ENCODE assay signal across 10 cellular contexts in the genomic region with DNA sequence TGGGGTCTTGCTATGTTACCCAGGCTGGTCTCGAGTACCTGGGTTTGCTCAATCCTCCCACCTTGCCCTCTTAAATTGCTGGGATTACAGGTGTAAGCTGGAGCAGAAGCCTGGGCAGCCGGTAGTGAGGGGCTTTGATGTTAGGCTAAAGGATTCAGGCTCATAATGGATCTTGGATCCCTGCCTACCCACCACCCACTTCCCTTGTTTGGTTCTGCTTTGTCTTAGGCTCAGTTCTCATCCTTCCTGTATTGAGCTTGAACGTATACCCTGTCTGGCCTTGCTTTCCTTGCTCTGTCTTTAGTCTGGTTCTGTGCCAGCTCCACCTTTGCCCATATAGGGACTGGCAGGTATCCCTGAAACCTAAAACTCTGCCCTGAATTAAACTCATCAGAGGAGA. TPM values are rescaled to one million over a fixed set of nuclear protein-coding genes. Genes with fewer than 3 reads are reported as not detected.
A peak's percentile ranks its signal among the peaks of the same experiment; 100 is the strongest.
DNase-seq lines count a peak whose midpoint lies in the region; TF ChIP-seq lines count a peak whose summit lies in the region.
"Had no signal": no experiment of that assay in that cellular context is flagged by ENCODE, and none has a peak within 500 bp of the region (broad histone marks: within the 10 kb centered on the region; RNA-seq: fewer than 3 reads in every experiment).

No MANE protein-coding gene starts in this region.

- peak overlapping the region; percentile 97 for H3K4me3 Mint-ChIP-seq in activated CD4-positive, alpha-beta T cell treated with anti-CD3 and anti-CD28 coated beads, Interleukin-2, amount 10 ng/mL, durations not matched to agents 7 days and 5 days
- H3K4me3 Mint-ChIP-seq in activated naive CD8-positive, alpha-beta T cell treated with anti-CD3 and anti-CD28 coated beads for 36 hours: peak overlapping the region; percentile 90
- H3K4me3 Mint-ChIP-seq in osteocyte (ENCODE audit: unreplicated experiment): peak overlapping the region; percentile 45

- DNase-seq in activated CD4-positive, alpha-beta T cell treated with anti-CD3 and anti-CD28 coated beads, Interleukin-2, amount 10 ng/mL, durations not matched to agents 7 days and 5 days: no peak
- DNase-seq in activated CD4-positive, alpha-beta T cell treated with anti-CD3 and anti-CD28 coated beads for 1 hour: no peak
- DNase-seq in NCI-H2029 (lab: John Stamatoyannopoulos, UW) (peak; percentile 69), osteocyte (ENCODE audit: extremely low spot score, unreplicated experiment) (no peak), T-helper 9 cell (no peak), cerebellar cortex (ENCODE audit: low spot score) (no peak), NCI-H187 (lab: John Stamatoyannopoulos, UW) (no peak)
- no peak for DNase-seq in activated naive CD8-positive, alpha-beta T cell treated with anti-CD3 and anti-CD28 coated beads for 36 hours
- DNase-seq: left colon, right cardiac atrium had no signal

- H3K36me3 Mint-ChIP-seq in activated CD4-positive, alpha-beta T cell treated with anti-CD3 and anti-CD28 coated beads, Interleukin-2, amount 10 ng/mL, durations not matched to agents 7 days and 5 days (ENCODE audit: low read depth): peaks cover 5% of the 10 kb centered on the region
- peaks cover 10% of the 10 kb centered on the region for H3K36me3 Mint-ChIP-seq in activated naive CD8-positive, alpha-beta T cell treated with anti-CD3 and anti-CD28 coated beads for 36 hours
- peaks cover 2% of the 10 kb centered on the region for H3K36me3 Mint-ChIP-seq in osteocyte (ENCODE audit: unreplicated experiment)

- no peaks in the 10 kb centered on the region for H3K9me3 Mint-ChIP-seq in activated CD4-positive, alpha-beta T cell treated with anti-CD3 and anti-CD28 coated beads, Interleukin-2, amount 10 ng/mL, durations not matched to agents 7 days and 5 days
- no peaks in the 10 kb centered on the region for H3K9me3 Mint-ChIP-seq in activated naive CD8-positive, alpha-beta T cell treated with anti-CD3 and anti-CD28 coated beads for 36 hours
- no peaks in the 10 kb centered on the region for H3K9me3 Mint-ChIP-seq in osteocyte (ENCODE audit: unreplicated experiment)

- no peak for TF ChIP-seq CTCF in osteocyte (IDR thresholded peaks at IDR 0.05)

- no peaks in the 10 kb centered on the region for H3K27me3 Mint-ChIP-seq in activated CD4-positive, alpha-beta T cell treated with anti-CD3 and anti-CD28 coated beads, Interleukin-2, amount 10 ng/mL, durations not matched to agents 7 days and 5 days
- H3K27me3 Mint-ChIP-seq in activated naive CD8-positive, alpha-beta T cell treated with anti-CD3 and anti-CD28 coated beads for 36 hours: no peaks in the 10 kb centered on the region
- H3K27me3 Mint-ChIP-seq in osteocyte (ENCODE audit: unreplicated experiment): no peaks in the 10 kb centered on the region

- H3K27ac Mint-ChIP-seq in activated CD4-positive, alpha-beta T cell treated with anti-CD3 and anti-CD28 coated beads, Interleukin-2, amount 10 ng/mL, durations not matched to agents 7 days and 5 days: peak overlapping the region; percentile 99
- H3K27ac Mint-ChIP-seq in activated naive CD8-positive, alpha-beta T cell treated with anti-CD3 and anti-CD28 coated beads for 36 hours: peak overlapping the region; percentile 94
- H3K27ac Mint-ChIP-seq in osteocyte (ENCODE audit: unreplicated experiment): no peak overlapping the region

- POLR2A ChIA-PET in activated CD4-positive, alpha-beta T cell treated with anti-CD3 and anti-CD28 coated beads, Interleukin-2, amount 10 ng/mL, durations not matched to agents 7 days and 5 days (lab: Charles Lee): no interaction called here

- CTCF ChIA-PET in activated CD4-positive, alpha-beta T cell treated with anti-CD3 and anti-CD28 coated beads, Interleukin-2, amount 10 ng/mL, durations not matched to agents 7 days and 5 days (lab: Charles Lee): interaction anchor here (0.7 to 1.8 kb wide), 4 partner anchors 18 to 1977 kb away, joined by 3 to 10 read pairs (median 4); partner anchors contain the start of gene C15orf39

- H3K4me1 Mint-ChIP-seq in activated CD4-positive, alpha-beta T cell treated with anti-CD3 and anti-CD28 coated beads, Interleukin-2, amount 10 ng/mL, durations not matched to agents 7 days and 5 days: peaks cover 40% of the 10 kb centered on the region
- H3K4me1 Mint-ChIP-seq in activated naive CD8-positive, alpha-beta T cell treated with anti-CD3 and anti-CD28 coated beads for 36 hours: peaks cover 24% of the 10 kb centered on the region
- peaks cover 24% of the 10 kb centered on the region for H3K4me1 Mint-ChIP-seq in osteocyte (ENCODE audit: unreplicated experiment)

RNA-seq across cellular contexts. Expression of gene PPCDC, which starts 1.7 kb away (rescaled TPM):
- total RNA-seq in activated CD4-positive, alpha-beta T cell treated with anti-CD3 and anti-CD28 coated beads, Interleukin-2, amount 10 ng/mL, durations not matched to agents 7 days and 5 days: 10 to 100 TPM; 19.6 to 20.7 TPM
- 10 to 100 TPM; 29.4 to 33.7 TPM for total RNA-seq in activated naive CD8-positive, alpha-beta T cell treated with anti-CD3 and anti-CD28 coated beads for 36 hours
- 11.9 and 12.7 TPM in 2 replicates for total RNA-seq in osteocyte

RNA-seq across cellular contexts. Expression of gene SCAMP5, which starts 29.7 kb away (rescaled TPM):
- total RNA-seq in activated CD4-positive, alpha-beta T cell treated with anti-CD3 and anti-CD28 coated beads, Interleukin-2, amount 10 ng/mL, durations not matched to agents 7 days and 5 days: 1 to 10 TPM; 2.0 to 3.0 TPM
- total RNA-seq in activated naive CD8-positive, alpha-beta T cell treated with anti-CD3 and anti-CD28 coated beads for 36 hours: under 1 TPM; 0.44 to 0.58 TPM
- total RNA-seq in osteocyte: 23.5 and 24.1 TPM in 2 replicates

Comparison
In these comparisons a context has a peak if more than half of its experiments do, and no peak if none do; other contexts are left out.
1. H3K4me3 Mint-ChIP-seq: peak in every context shown above with its lines; median percentile 97 in activated CD4-positive, alpha-beta T cell treated with anti-CD3 and anti-CD28 coated beads, Interleukin-2, amount 10 ng/mL, durations not matched to agents 7 days and 5 days; 90 in activated naive CD8-positive, alpha-beta T cell treated with anti-CD3 and anti-CD28 coated beads for 36 hours; 45 in osteocyte.